Comparison of ENCODE assay signal across 12 cellular contexts in the genomic region with DNA sequence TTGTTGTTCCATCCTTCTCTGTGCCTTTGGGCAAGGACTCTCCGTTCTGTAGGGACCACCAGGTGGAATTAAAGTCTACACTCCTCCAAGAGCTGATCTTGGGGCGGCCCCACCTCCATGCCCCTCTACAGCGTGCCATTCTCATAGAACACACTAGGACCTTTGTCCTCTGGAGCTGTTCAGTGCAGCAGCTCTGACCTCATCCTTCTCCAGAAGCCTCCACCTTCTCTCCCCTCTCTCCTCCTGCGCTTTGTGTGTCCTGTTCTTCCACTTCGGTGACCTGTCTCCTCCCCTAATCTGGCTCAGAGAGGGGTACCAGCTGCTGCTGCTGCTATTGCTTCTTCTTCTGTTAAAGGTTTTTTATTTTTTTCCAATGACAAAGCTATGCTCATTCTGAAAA. TPM values are rescaled to one million over a fixed set of nuclear protein-coding genes. Genes with fewer than 3 reads are reported as not detected.
DNase-seq lines count a peak whose midpoint lies in the region; ATAC-seq and TF ChIP-seq lines count a peak whose summit lies in the region.
"Had no signal": no experiment of that assay in that cellular context is flagged by ENCODE, and none has a peak within 500 bp of the region (broad histone marks: within the 10 kb centered on the region; RNA-seq: fewer than 3 reads in every experiment).

No MANE protein-coding gene starts in this region.

- H3K4me3 ChIP-seq in CD8-positive, alpha-beta T cell (ENCODE audit: low read depth, low read length) = no peak overlapping the region
- peak overlapping the region; percentile 78; the same call in 1 of the 2 replicates for H3K4me3 ChIP-seq in HUES48 (ENCODE audit: low read depth, low read length)
- H3K4me3 ChIP-seq: sigmoid colon had no signal

- peaks cover 28% of the 10 kb centered on the region for H3K4me1 ChIP-seq in CD8-positive, alpha-beta T cell (ENCODE audit: insufficient read depth, low read length)
- peaks cover 46% of the 10 kb centered on the region for H3K4me1 ChIP-seq in HUES48 (ENCODE audit: control insufficient read depth, insufficient read depth, low read length)

- H3K27ac Mint-ChIP-seq in CD8-positive, alpha-beta T cell = no peak overlapping the region
- no peak overlapping the region for H3K27ac Mint-ChIP-seq in activated CD4-positive, alpha-beta memory T cell treated with anti-CD3 and anti-CD28 coated beads, Interleukin-2, amount 10 ng/mL, durations not matched to agents 7 days and 5 days
- peak overlapping the region; percentile 33 to 62 for H3K27ac Mint-ChIP-seq in natural killer cell
- H3K27ac Mint-ChIP-seq: activated naive CD8-positive, alpha-beta T cell treated with anti-CD3 and anti-CD28 coated beads, Interleukin-2, amount 10 ng/mL, durations not matched to agents 7 days and 5 days had no signal

- peak overlapping the region; percentile 83 for H3K4me3 Mint-ChIP-seq in CD8-positive, alpha-beta T cell
- H3K4me3 Mint-ChIP-seq in activated CD4-positive, alpha-beta memory T cell treated with anti-CD3 and anti-CD28 coated beads, Interleukin-2, amount 10 ng/mL, durations not matched to agents 7 days and 5 days = peak overlapping the region; percentile 82
- peak overlapping the region; percentile 69 for H3K4me3 Mint-ChIP-seq in natural killer cell

- no peak for DNase-seq in CD8-positive, alpha-beta T cell
- no peak for DNase-seq in activated CD4-positive, alpha-beta memory T cell treated with anti-CD3 and anti-CD28 coated beads, Interleukin-2, amount 10 ng/mL, durations not matched to agents 7 days and 5 days
- DNase-seq in natural killer cell = no peak
- no peak for DNase-seq in stimulated activated CD4-positive, alpha-beta T cell treated with anti-CD3 and anti-CD28 coated beads, Interleukin-4, amount 100 ng/mL, for 24 hours
- DNase-seq in DMS 273 (lab: John Stamatoyannopoulos, UW; ENCODE audit: unreplicated experiment) = no peak
- DNase-seq: activated CD4-positive, CD25-positive, alpha-beta regulatory T cell; activated naive CD8-positive, alpha-beta T cell treated with anti-CD3 and anti-CD28 coated beads, Interleukin-2, amount 10 ng/mL, durations not matched to agents 7 days and 5 days; NCI-H1105; sigmoid colon had no signal

- no peak overlapping the region for H3K27ac ChIP-seq in CD8-positive, alpha-beta T cell (ENCODE audit: low read depth, low read length)
- H3K27ac ChIP-seq in HUES48 (ENCODE audit: low read depth, low read length) = no peak overlapping the region
- H3K27ac ChIP-seq: sigmoid colon had no signal

- no peaks in the 10 kb centered on the region for H3K9me3 Mint-ChIP-seq in CD8-positive, alpha-beta T cell
- peaks cover 3% of the 10 kb centered on the region for H3K9me3 Mint-ChIP-seq in activated CD4-positive, alpha-beta memory T cell treated with anti-CD3 and anti-CD28 coated beads, Interleukin-2, amount 10 ng/mL, durations not matched to agents 7 days and 5 days
- no peaks in the 10 kb centered on the region for H3K9me3 Mint-ChIP-seq in natural killer cell
- H3K9me3 Mint-ChIP-seq: activated naive CD8-positive, alpha-beta T cell treated with anti-CD3 and anti-CD28 coated beads, Interleukin-2, amount 10 ng/mL, durations not matched to agents 7 days and 5 days had no signal

- H3K36me3 ChIP-seq in CD8-positive, alpha-beta T cell (ENCODE audit: insufficient read depth, low read length) = no peaks in the 10 kb centered on the region
- H3K36me3 ChIP-seq in HUES48 (ENCODE audit: control insufficient read depth, insufficient read depth, low read length) = no peaks in the 10 kb centered on the region
- H3K36me3 ChIP-seq: sigmoid colon had no signal

- no peak for TF ChIP-seq CTCF in CD8-positive, alpha-beta T cell (IDR thresholded peaks at IDR 0.05)
- no peak for TF ChIP-seq CTCF in natural killer cell (IDR thresholded peaks at IDR 0.05)

- no peak for ATAC-seq in CD8-positive, alpha-beta T cell
- ATAC-seq in natural killer cell = no peak
- ATAC-seq in activated CD4-positive, CD25-positive, alpha-beta regulatory T cell treated with anti-CD3 and anti-CD28 coated beads, Interleukin-2, amount 50 U/mL, for 24 hours = no peak

- peaks cover 3% of the 10 kb centered on the region for H3K27me3 Mint-ChIP-seq in CD8-positive, alpha-beta T cell (ENCODE audit: low read depth)
- H3K27me3 Mint-ChIP-seq in activated CD4-positive, alpha-beta memory T cell treated with anti-CD3 and anti-CD28 coated beads, Interleukin-2, amount 10 ng/mL, durations not matched to agents 7 days and 5 days = peaks cover 13% of the 10 kb centered on the region
- H3K27me3 Mint-ChIP-seq in natural killer cell (ENCODE audit: low read depth in 2 of 2) = peaks cover 0 to under 1% of the 10 kb centered on the region in 2 donors

- POLR2A ChIA-PET in CD8-positive, alpha-beta T cell (lab: Charles Lee) = interaction anchor here (1.2 kb wide), 1 partner anchor 9 kb away, joined by 3 read pairs; no protein-coding TSS in a partner anchor
- POLR2A ChIA-PET in activated CD4-positive, alpha-beta memory T cell treated with anti-CD3 and anti-CD28 coated beads, Interleukin-2, amount 10 ng/mL, durations not matched to agents 7 days and 5 days (lab: Charles Lee) = interaction anchor here (1.5 to 1.8 kb wide), 2 partner anchors 40 to 76 kb away, joined by 3 to 5 read pairs; no protein-coding TSS in a partner anchor

- H3K9ac ChIP-seq in HUES48 (ENCODE audit: low read depth, low read length) = no peak overlapping the region

- H3K9me3 ChIP-seq in CD8-positive, alpha-beta T cell (ENCODE audit: low read length) = no peaks in the 10 kb centered on the region
- H3K9me3 ChIP-seq in HUES48 (ENCODE audit: control insufficient read depth, insufficient read depth, low read length) = no peaks in the 10 kb centered on the region
- H3K9me3 ChIP-seq: sigmoid colon had no signal

- no peaks in the 10 kb centered on the region for H3K27me3 ChIP-seq in CD8-positive, alpha-beta T cell (ENCODE audit: insufficient read depth, low read length)
- peaks cover 83% of the 10 kb centered on the region for H3K27me3 ChIP-seq in HUES48 (ENCODE audit: control insufficient read depth, insufficient read depth, low read length)
- H3K27me3 ChIP-seq: sigmoid colon had no signal

- H3K4me1 Mint-ChIP-seq in CD8-positive, alpha-beta T cell (ENCODE audit: low read depth) = peaks cover 29% of the 10 kb centered on the region
- H3K4me1 Mint-ChIP-seq in activated CD4-positive, alpha-beta memory T cell treated with anti-CD3 and anti-CD28 coated beads, Interleukin-2, amount 10 ng/mL, durations not matched to agents 7 days and 5 days = peaks cover 38% of the 10 kb centered on the region
- H3K4me1 Mint-ChIP-seq in natural killer cell = peaks cover 28 to 31% of the 10 kb centered on the region in 2 donors

- intact Hi-C loops in CD8-positive, alpha-beta T cell (cut with DNase I, micrococcal nuclease) = no loop called here
- intact Hi-C loops in natural killer cell (cut with micrococcal nuclease) = no loop called here

- CTCF ChIA-PET in CD8-positive, alpha-beta T cell (lab: Charles Lee) = interaction anchor here (2.3 kb wide), 1 partner anchor 25 kb away, joined by 7 read pairs; no protein-coding TSS in a partner anchor
- CTCF ChIA-PET in activated CD4-positive, alpha-beta memory T cell treated with anti-CD3 and anti-CD28 coated beads, Interleukin-2, amount 10 ng/mL, durations not matched to agents 7 days and 5 days (lab: Charles Lee) = interaction anchor here (0.9 kb wide), 1 partner anchor 25 kb away, joined by 3 read pairs; no protein-coding TSS in a partner anchor

- H3K36me3 Mint-ChIP-seq in CD8-positive, alpha-beta T cell = peaks cover 7% of the 10 kb centered on the region
- H3K36me3 Mint-ChIP-seq in activated CD4-positive, alpha-beta memory T cell treated with anti-CD3 and anti-CD28 coated beads, Interleukin-2, amount 10 ng/mL, durations not matched to agents 7 days and 5 days (ENCODE audit: low read depth) = peaks cover 8% of the 10 kb centered on the region
- H3K36me3 Mint-ChIP-seq in natural killer cell = no peaks in the 10 kb centered on the region

RNA-seq across cellular contexts. Expression of gene MACROH2A1, which starts 1.8 kb away (rescaled TPM):
- total RNA-seq in CD8-positive, alpha-beta T cell = 10 to 100 TPM; 89.2 to 91.9 TPM
- 100 to 1,000 TPM; 248 to 263 TPM for total RNA-seq in activated CD4-positive, alpha-beta memory T cell treated with anti-CD3 and anti-CD28 coated beads, Interleukin-2, amount 10 ng/mL, durations not matched to agents 7 days and 5 days
- total RNA-seq in natural killer cell = 100 to 1,000 TPM; 139 to 160 (median 139) TPM

RNA-seq across cellular contexts. Expression of gene DCANP1, which starts 46.3 kb away (rescaled TPM):
- not detected for total RNA-seq in CD8-positive, alpha-beta T cell
- not detected for total RNA-seq in activated CD4-positive, alpha-beta memory T cell treated with anti-CD3 and anti-CD28 coated beads, Interleukin-2, amount 10 ng/mL, durations not matched to agents 7 days and 5 days
- total RNA-seq in natural killer cell = under 1 TPM in 1 of 3 donors, not detected in 2; 0.07 TPM
- total RNA-seq: activated naive CD8-positive, alpha-beta T cell treated with anti-CD3 and anti-CD28 coated beads, Interleukin-2, amount 10 ng/mL, durations not matched to agents 7 days and 5 days; dermis microvascular lymphatic vessel endothelial cell; sigmoid colon had no signal

RNA-seq across cellular contexts. Expression of gene TIFAB, which starts 51.3 kb away (rescaled TPM):
- total RNA-seq in CD8-positive, alpha-beta T cell = not detected
- total RNA-seq in activated CD4-positive, alpha-beta memory T cell treated with anti-CD3 and anti-CD28 coated beads, Interleukin-2, amount 10 ng/mL, durations not matched to agents 7 days and 5 days = not detected
- under 1 TPM in 2 of 3 donors, not detected in 1; 0.05 to 0.21 TPM for total RNA-seq in natural killer cell
- total RNA-seq: activated naive CD8-positive, alpha-beta T cell treated with anti-CD3 and anti-CD28 coated beads, Interleukin-2, amount 10 ng/mL, durations not matched to agents 7 days and 5 days; dermis microvascular lymphatic vessel endothelial cell; sigmoid colon had no signal

Comparison
In these comparisons a context has a peak if more than half of its experiments do, and no peak if none do; other contexts are left out.
1. H3K27ac Mint-ChIP-seq: peak in natural killer cell (2 of 2); none in CD8-positive, alpha-beta T cell (single experiment) and activated CD4-positive, alpha-beta memory T cell treated with anti-CD3 and anti-CD28 coated beads, Interleukin-2, amount 10 ng/mL, durations not matched to agents 7 days and 5 days (single experiment).
2. Peak in every context shown above with its lines, with median percentiles within 50 percentile points of each other: H3K4me3 Mint-ChIP-seq.